ENCODE assay signal across 8 cellular contexts in the genomic region with DNA sequence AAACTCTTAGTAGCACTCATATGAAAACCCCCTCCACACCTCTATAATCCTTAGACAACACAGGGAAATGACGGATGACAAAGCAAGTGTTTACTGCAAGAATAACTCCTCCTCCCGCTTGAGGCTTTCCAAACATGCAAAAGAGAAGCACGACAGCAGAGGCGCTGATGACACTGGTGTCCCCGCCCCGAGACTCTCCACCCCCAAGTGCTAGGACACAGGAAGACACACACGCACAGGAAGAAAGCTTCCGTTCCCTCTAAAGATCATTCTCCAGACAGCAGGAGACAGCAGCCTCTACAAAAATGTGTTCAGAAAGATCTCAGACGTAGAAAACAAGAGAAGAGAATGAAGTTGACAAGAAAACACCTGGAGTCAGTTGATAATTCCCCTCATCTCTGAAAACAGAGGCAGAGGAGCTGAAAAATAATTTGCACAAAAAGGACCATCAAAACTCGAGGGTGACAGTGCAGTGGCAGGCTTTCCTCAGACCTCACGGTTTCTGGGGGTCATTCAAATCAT.
DNase-seq lines count a peak whose midpoint lies in the region; ATAC-seq and TF ChIP-seq lines count a peak whose summit lies in the region.

No MANE protein-coding gene starts in this region.

- H3K9ac ChIP-seq in PC-3 (ENCODE audit: low read length): no peak overlapping the region

- intact Hi-C loops in PC-3 (cut with micrococcal nuclease): loop anchor here (2.0 kb wide), 1 partner anchor 192 kb away; a partner anchor contains a TSS

- DNase-seq in CD1c-positive myeloid dendritic cell (ENCODE audit: extremely low spot score) (peak; percentile 84), PC-3 (peak; percentile 87), hippocampal formation (lab: John Stamatoyannopoulos, UW) (peak; percentile 19 to 31), NCI-H1092 (lab: John Stamatoyannopoulos, UW) (no peak)
- peak; percentile 50 for DNase-seq in activated gamma-delta T cell treated with anti-CD3 and anti-CD28 coated beads, Interleukin-2, amount 50 U/mL, for 16 hours (ENCODE audit: low read depth)
- DNase-seq in stimulated activated CD4-positive, alpha-beta T cell treated with anti-CD3 and anti-CD28 coated beads, Interleukin-4, amount 100 ng/mL, for 24 hours: peak; percentile 68
- DNase-seq in NK-92 treated with Interleukin-12 subunit alpha and Interleukin-12 subunit beta, amount 100 ng/mL, for 24 hours (lab: John Stamatoyannopoulos, UW): no peak

- POLR2A ChIA-PET in PC-3 (lab: Charles Lee; ENCODE audit: unreplicated experiment): interaction anchor here (0.6 kb wide), 1 partner anchor 53 kb away, joined by 3 read pairs; no protein-coding TSS in a partner anchor

- TF ChIP-seq CTCF in PC-3 (conservative IDR thresholded peaks at IDR 0.05; ENCODE audit: low read depth, low read length): peak; percentile 13; the same call in 1 of the 2 replicates

- CTCF ChIA-PET in PC-3 (lab: Charles Lee): interaction anchor here (0.7 to 1.0 kb wide), 2 partner anchors 11 to 121 kb away, joined by 3 read pairs; no protein-coding TSS in a partner anchor

- peak overlapping the region; percentile 2; the same call in 1 of the 2 replicates for H2AFZ ChIP-seq in PC-3 (ENCODE audit: low read length)

- H3K9me3 ChIP-seq in PC-3 (ENCODE audit: low read length): no peaks in the 10 kb centered on the region

- no TSS peak for BruUV-seq in PC-3 (replicated peaks; lab: Mats Ljungman, UMichigan)

- no peak overlapping the region for H3K4me3 ChIP-seq in PC-3 (ENCODE audit: low read length)

- H4K20me1 ChIP-seq in PC-3 (ENCODE audit: low read length): no peaks in the 10 kb centered on the region

- H3K27ac ChIP-seq in PC-3 (ENCODE audit: low read length): peak overlapping the region; percentile 3

- ATAC-seq in HG02678 (IDR thresholded peaks at IDR 0.05; ENCODE audit: unreplicated experiment): peak; percentile 38
- peak; percentile 83 for ATAC-seq in PC-3

- H3K27me3 ChIP-seq in PC-3 (ENCODE audit: low read length): no peaks in the 10 kb centered on the region

- peaks cover 9% of the 10 kb centered on the region for H3K4me1 ChIP-seq in PC-3 (ENCODE audit: insufficient read depth, low read length)

- H3K79me2 ChIP-seq in PC-3 (ENCODE audit: low read length): no peaks in the 10 kb centered on the region

- peaks cover 46% of the 10 kb centered on the region for H3K36me3 ChIP-seq in PC-3 (ENCODE audit: low read depth, low read length)

- H3F3A ChIP-seq in PC-3 (ENCODE audit: low read length, unreplicated experiment): no peaks in the 10 kb centered on the region

- H3K9me2 ChIP-seq in PC-3 (replicated peaks; ENCODE audit: low read length): no peaks in the 10 kb centered on the region

- peak overlapping the region; percentile 1 for H3K4me2 ChIP-seq in PC-3 (ENCODE audit: low read length)

Comparison
In these comparisons a context has a peak if more than half of its experiments do, and no peak if none do; other contexts are left out.
1. DNase-seq: peak in CD1c-positive myeloid dendritic cell (single experiment), PC-3 (single experiment), activated gamma-delta T cell treated with anti-CD3 and anti-CD28 coated beads, Interleukin-2, amount 50 U/mL, for 16 hours (single experiment), hippocampal formation (2 of 2) and stimulated activated CD4-positive, alpha-beta T cell treated with anti-CD3 and anti-CD28 coated beads, Interleukin-4, amount 100 ng/mL, for 24 hours (single experiment); none in NCI-H1092 (single experiment) and NK-92 treated with Interleukin-12 subunit alpha and Interleukin-12 subunit beta, amount 100 ng/mL, for 24 hours (single experiment).